25 cellular contexts compared by ENCODE assay signal in genomic region chr2:235523021-235523420, GRCh38.
"Had no signal": no experiment of that assay in that cellular context is flagged by ENCODE, and none has a peak within 500 bp of the region (broad histone marks: within the 10 kb centered on the region; RNA-seq: fewer than 3 reads in every experiment).

No MANE protein-coding gene starts in this region.

- DNase-seq: activated CD4-positive, alpha-beta T cell treated with anti-CD3 and anti-CD28 coated beads, Interleukin-2, amount 50 U/mL, for 1 hour; activated CD4-positive, CD25-positive, alpha-beta regulatory T cell treated with anti-CD3 and anti-CD28 coated beads, Interleukin-2, amount 50 U/mL, for 72 hours; activated CD8-positive, alpha-beta memory T cell treated with anti-CD3 and anti-CD28 coated beads, Interleukin-2, amount 50 U/mL, for 4 hours; activated gamma-delta T cell; activated T-cell treated with anti-CD3 and anti-CD28 coated beads, Interleukin-2, amount 50 U/mL, for 48 hours; cerebellar nuclear complex; cortex of kidney; erythroblast; hypothalamus; left ventricle myocardium superior; naive B cell; stimulated activated CD4-positive, alpha-beta T cell treated with anti-CD3 and anti-CD28 coated beads, Interleukin-12 subunit alpha, Interleukin-12 subunit beta, amount 100 ng/mL, for 4 hours; stimulated activated CD4-positive, alpha-beta T cell treated with anti-CD3 and anti-CD28 coated beads, Interleukin-2, amount 100 ng/mL, for 24 hours; stimulated activated naive CD8-positive, alpha-beta T cell treated with anti-CD3 and anti-CD28 coated beads, Interleukin-15, Interleukin-2, amounts not matched to agents 100 U/mL and 50 U/mL, for 24 hours; substantia nigra; T1000; tibial artery had no signal

- ATAC-seq: stimulated activated naive CD8-positive, alpha-beta T cell treated with anti-CD3 and anti-CD28 coated beads, Interleukin-15, Interleukin-2, amounts not matched to agents 100 U/mL and 50 U/mL, for 24 hours had no signal

- H3K27ac ChIP-seq: neutrophil, pancreas, tibial artery, vagina, VCaP had no signal

- H3K36me3 ChIP-seq: neutrophil, pancreas, tibial artery, vagina had no signal

- H3K27me3 ChIP-seq: neutrophil, pancreas, tibial artery, vagina had no signal

- FAIRE-seq: bronchial epithelial cell, endometrium, frontal cortex, keratinocyte, pancreas had no signal

- H3K9me3 ChIP-seq: neutrophil, pancreas, tibial artery, vagina had no signal

- H3K4me3 ChIP-seq: pancreas, tibial artery, vagina had no signal
